In the genomic region with DNA sequence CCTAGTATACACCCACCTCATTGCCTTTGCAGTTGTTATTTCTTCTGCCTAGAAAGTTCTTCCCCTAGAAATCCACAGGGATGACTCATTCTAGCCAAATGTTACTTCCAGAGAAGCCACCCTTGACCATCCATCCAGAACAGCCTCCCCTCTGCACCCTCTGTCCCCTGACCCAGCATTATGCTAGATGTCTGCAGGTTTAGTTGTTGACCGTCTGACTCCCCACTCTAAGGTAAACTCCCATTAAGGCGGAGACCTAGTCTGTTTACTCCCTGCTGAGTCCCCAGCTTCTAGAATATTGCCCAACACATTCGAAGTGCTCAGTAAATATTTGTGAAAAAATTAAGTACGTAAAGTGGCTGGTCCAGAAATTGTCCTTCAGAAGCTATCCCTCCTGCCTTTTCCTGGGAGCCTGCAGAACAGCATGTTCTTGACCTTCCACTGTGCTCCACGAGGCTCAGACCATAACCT, we compare ENCODE assay signal across 1 cellular context.
TF ChIP-seq lines count a peak whose summit lies in the region.

No MANE protein-coding gene starts in this region.

TF ChIP-seq in H1, 55 proteins besides CTCF, POLR2A, EP300 and RAD21:
- TF ChIP-seq EZH2 (IDR thresholded peaks at IDR 0.05; ENCODE audit: low read depth, low read length, severe bottlenecking) (no peak), SRF (IDR thresholded peaks at IDR 0.05; ENCODE audit: low read depth, low read length) (no peak), TCF12 (IDR thresholded peaks at IDR 0.05; ENCODE audit: low read depth, low read length) (no peak), CBX8 (IDR thresholded peaks at IDR 0.05; ENCODE audit: borderline replicate concordance, low read depth, low read length) (no peak), POU5F1 (IDR thresholded peaks at IDR 0.05; ENCODE audit: low read depth, low read length) (no peak), HDAC2 (IDR thresholded peaks at IDR 0.05; ENCODE audit: borderline replicate concordance in 1 of 2, low read depth in 2 of 2, low read length in 2 of 2) (no peak), EGR1 (IDR thresholded peaks at IDR 0.05; ENCODE audit: borderline replicate concordance, low read depth, low read length) (no peak), TAF1 (IDR thresholded peaks at IDR 0.05; ENCODE audit: low read depth, low read length) (no peak), MAFK (IDR thresholded peaks at IDR 0.05; ENCODE audit: low read depth, low read length) (no peak)
TF ChIP-seq in H1: peak in this region for 0.
